In the genomic region with DNA sequence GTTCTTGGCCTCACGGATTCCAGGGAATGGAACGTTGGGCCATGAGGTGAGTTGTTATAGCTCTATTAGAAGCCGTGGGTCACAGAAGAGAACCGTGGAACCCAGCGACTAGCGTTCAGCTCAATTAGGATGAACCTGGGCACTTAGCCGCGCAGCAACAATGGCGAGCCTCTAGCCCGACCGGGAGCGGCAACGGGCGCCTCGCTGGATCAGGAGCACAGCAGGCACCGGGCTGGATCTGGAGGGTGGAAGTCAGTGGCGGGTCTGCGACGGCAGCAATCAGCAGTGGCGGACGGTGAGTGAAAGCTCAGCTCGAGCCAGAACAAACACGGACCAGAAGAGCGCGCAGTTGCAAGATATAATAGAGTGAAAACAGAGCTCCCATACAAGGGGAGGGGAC, we compare ENCODE assay signal across 2 cellular contexts.
TF ChIP-seq lines count a peak whose summit lies in the region.

No MANE protein-coding gene starts in this region.

TF ChIP-seq in GM23338, 12 proteins besides CTCF, POLR2A, EP300 and RAD21 (continued from another document):
- TF ChIP-seq, protein P1, sequence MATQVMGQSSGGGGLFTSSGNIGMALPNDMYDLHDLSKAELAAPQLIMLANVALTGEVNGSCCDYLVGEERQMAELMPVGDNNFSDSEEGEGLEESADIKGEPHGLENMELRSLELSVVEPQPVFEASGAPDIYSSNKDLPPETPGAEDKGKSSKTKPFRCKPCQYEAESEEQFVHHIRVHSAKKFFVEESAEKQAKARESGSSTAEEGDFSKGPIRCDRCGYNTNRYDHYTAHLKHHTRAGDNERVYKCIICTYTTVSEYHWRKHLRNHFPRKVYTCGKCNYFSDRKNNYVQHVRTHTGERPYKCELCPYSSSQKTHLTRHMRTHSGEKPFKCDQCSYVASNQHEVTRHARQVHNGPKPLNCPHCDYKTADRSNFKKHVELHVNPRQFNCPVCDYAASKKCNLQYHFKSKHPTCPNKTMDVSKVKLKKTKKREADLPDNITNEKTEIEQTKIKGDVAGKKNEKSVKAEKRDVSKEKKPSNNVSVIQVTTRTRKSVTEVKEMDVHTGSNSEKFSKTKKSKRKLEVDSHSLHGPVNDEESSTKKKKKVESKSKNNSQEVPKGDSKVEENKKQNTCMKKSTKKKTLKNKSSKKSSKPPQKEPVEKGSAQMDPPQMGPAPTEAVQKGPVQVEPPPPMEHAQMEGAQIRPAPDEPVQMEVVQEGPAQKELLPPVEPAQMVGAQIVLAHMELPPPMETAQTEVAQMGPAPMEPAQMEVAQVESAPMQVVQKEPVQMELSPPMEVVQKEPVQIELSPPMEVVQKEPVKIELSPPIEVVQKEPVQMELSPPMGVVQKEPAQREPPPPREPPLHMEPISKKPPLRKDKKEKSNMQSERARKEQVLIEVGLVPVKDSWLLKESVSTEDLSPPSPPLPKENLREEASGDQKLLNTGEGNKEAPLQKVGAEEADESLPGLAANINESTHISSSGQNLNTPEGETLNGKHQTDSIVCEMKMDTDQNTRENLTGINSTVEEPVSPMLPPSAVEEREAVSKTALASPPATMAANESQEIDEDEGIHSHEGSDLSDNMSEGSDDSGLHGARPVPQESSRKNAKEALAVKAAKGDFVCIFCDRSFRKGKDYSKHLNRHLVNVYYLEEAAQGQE (IDR thresholded peaks at IDR 0.05; ENCODE audit: unreplicated experiment) = no peak
- no peak for TF ChIP-seq ZNF331 (CRISPR knock-in tag; IDR thresholded peaks at IDR 0.05; ENCODE audit: low read depth)

TF ChIP-seq in SK-N-SH, 30 proteins besides CTCF, POLR2A, EP300 and RAD21 (continued from another document):
- TF ChIP-seq ZBTB33 (IDR thresholded peaks at IDR 0.05; ENCODE audit: borderline replicate concordance, low read depth) (no peak), JUND (IDR thresholded peaks at IDR 0.05) (no peak), NFIC (IDR thresholded peaks at IDR 0.05; ENCODE audit: borderline replicate concordance) (no peak)
